34 cellular contexts compared by ENCODE assay signal in the genomic region with DNA sequence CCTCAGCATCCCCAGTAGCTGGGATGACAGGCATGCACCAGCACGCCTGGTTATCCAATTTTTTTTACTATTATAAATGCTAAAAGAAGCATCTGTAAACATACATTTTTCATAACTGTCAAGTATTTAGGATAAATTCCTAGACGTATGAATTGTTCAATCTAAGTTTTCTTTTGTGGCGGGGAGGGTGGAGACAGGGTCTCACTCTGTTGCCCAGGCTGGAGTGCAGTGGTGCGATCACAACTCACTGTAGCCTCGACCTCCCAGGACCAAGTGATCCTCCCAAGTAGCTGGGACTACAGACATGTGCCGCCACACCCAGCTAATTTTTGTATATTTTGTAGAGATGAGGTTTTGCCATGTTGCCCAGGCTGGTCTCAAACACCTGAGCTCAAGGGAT.
"Had no signal": no experiment of that assay in that cellular context is flagged by ENCODE, and none has a peak within 500 bp of the region (broad histone marks: within the 10 kb centered on the region; RNA-seq: fewer than 3 reads in every experiment).

No MANE protein-coding gene starts in this region.

- H3K4me2 ChIP-seq: KMS-11 had no signal

- H3K27me3 ChIP-seq: MG63 had no signal

- H3K36me3 ChIP-seq: MG63 had no signal

- H3K9ac ChIP-seq: KMS-11 had no signal

- H3K4me3 ChIP-seq: MG63 had no signal

- H3K27ac ChIP-seq: KMS-11 had no signal

- H3K9me3 ChIP-seq: MG63 had no signal

- DNase-seq: Karpas-422, Kasumi-1, MG63, MM.1S, MV-4-11, NCI-H1048, NCI-H1092, NCI-H1092 treated with DMSO at 0.1 percent for 48 hours, NCI-H1105, NCI-H1105 treated with DMSO at 0.1 percent for 48 hours, NCI-H1417, NCI-H1417 treated with DMSO at 0.1 percent for 48 hours, NCI-H1436, NCI-H1436 treated with DMSO at 0.1 percent for 48 hours, NCI-H146, NCI-H1694, NCI-H1694 treated with DMSO at 0.1 percent for 48 hours, NCI-H187, NCI-H187 treated with DMSO at 0.1 percent for 48 hours, NCI-H1930, NCI-H2029, NCI-H2029 treated with DMSO at 0.1 percent for 48 hours, NCI-H2081, NCI-H2081 treated with DMSO at 0.1 percent for 48 hours, NCI-H2107, NCI-H2171, NCI-H2171 treated with DMSO at 0.1 percent for 48 hours, NCI-H2227 treated with DMSO at 0.1 percent for 48 hours, NCI-H226, NCI-H345, NCI-H446, NCI-H446 treated with DMSO at 0.1 percent for 48 hours, NCI-H510A had no signal
